25 cellular contexts compared by ENCODE assay signal in genomic region chr5:107293551-107293950, GRCh38.
"Had no signal": no experiment of that assay in that cellular context is flagged by ENCODE, and none has a peak within 500 bp of the region (broad histone marks: within the 10 kb centered on the region; RNA-seq: fewer than 3 reads in every experiment).

No MANE protein-coding gene starts in this region.

- FAIRE-seq: bronchial epithelial cell, K562 had no signal

- H3K36me3 ChIP-seq: WERI-Rb-1 had no signal

- H3K27ac ChIP-seq: body of pancreas, SK-N-MC, WERI-Rb-1 had no signal

- H3K4me3 ChIP-seq: body of pancreas, K562, SK-N-MC had no signal

- H3K27me3 ChIP-seq: body of pancreas had no signal

- DNase-seq: activated CD4-positive, alpha-beta memory T cell treated with anti-CD3 and anti-CD28 coated beads, Interleukin-2, amount 10 ng/mL, durations not matched to agents 7 days and 5 days; activated CD4-positive, alpha-beta T cell treated with anti-CD3 and anti-CD28 coated beads for 36 hours; activated CD4-positive, alpha-beta T cell treated with anti-CD3 and anti-CD28 coated beads, Interleukin-2, amount 50 U/mL, for 1 hour; activated CD8-positive, alpha-beta memory T cell treated with anti-CD3 and anti-CD28 coated beads, Interleukin-2, amount 50 U/mL, for 4 hours; activated gamma-delta T cell treated with Interleukin-2 at 50 U/mL for 16 hours; activated naive CD4-positive, alpha-beta T cell treated with anti-CD3 and anti-CD28 coated beads, Interleukin-2, amount 10 ng/mL, durations not matched to agents 7 days and 5 days; activated naive CD8-positive, alpha-beta T cell treated with anti-CD3 and anti-CD28 coated beads for 36 hours; activated T-cell treated with anti-CD3 and anti-CD28 coated beads, Interleukin-2, amount 50 U/mL, for 72 hours; aorta; body of pancreas; central memory CD4-positive, alpha-beta T cell; Karpas-422; NCI-H1048; NCI-H146; NCI-H1930; NCI-H2171; NCI-H2227 treated with DMSO at 0.1 percent for 48 hours; NCI-H510A; RPMI8226; T-helper 1 cell; WERI-Rb-1 had no signal

- H3K9me3 ChIP-seq: body of pancreas had no signal

- ATAC-seq: activated CD4-positive, alpha-beta T cell treated with anti-CD3 and anti-CD28 coated beads for 36 hours; activated T-cell treated with anti-CD3 and anti-CD28 coated beads, Interleukin-2, amount 50 U/mL, for 72 hours; body of pancreas; K562; Right ventricle myocardium inferior had no signal
